In the genomic region with DNA sequence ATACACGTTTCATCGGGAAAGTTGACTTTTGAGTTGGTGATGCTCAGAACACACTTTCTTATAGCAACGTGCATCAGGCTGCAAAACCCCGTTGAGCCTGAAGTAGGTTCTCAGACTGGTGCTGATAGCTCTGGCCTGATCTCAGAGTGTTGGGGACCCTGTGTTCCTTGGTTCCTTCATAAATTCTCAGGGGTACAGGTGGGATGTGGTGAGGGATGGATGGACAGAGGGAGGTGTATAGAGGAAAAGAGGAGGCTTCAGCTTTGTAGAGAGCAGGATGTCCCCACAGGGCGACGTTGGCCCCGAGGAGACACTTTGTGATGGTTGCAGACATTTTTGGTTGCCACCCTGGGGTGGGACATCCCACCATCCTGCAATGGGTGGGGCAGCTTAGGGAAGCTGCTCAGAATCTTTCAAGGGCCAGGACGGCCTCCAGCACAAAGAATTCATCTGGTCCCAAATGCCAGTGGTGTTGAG, we compare ENCODE assay signal across 12 cellular contexts. TPM values are rescaled to one million over a fixed set of nuclear protein-coding genes. Genes with fewer than 3 reads are reported as not detected.
DNase-seq lines count a peak whose midpoint lies in the region; ATAC-seq and TF ChIP-seq lines count a peak whose summit lies in the region.
"Had no signal": no experiment of that assay in that cellular context is flagged by ENCODE, and none has a peak within 500 bp of the region (broad histone marks: within the 10 kb centered on the region; RNA-seq: fewer than 3 reads in every experiment).

No MANE protein-coding gene starts in this region.

- peaks cover 66% of the 10 kb centered on the region for H3K79me2 ChIP-seq in mammary epithelial cell (ENCODE audit: insufficient read depth, low read length)

- in situ Hi-C loops in mammary epithelial cell (cut with MboI; ENCODE audit: low sequenced_read_pairs in 2 of 2) = no loop called here

- H3K9me3 Mint-ChIP-seq in MCF 10A (ENCODE audit: unreplicated experiment) = no peaks in the 10 kb centered on the region
- peaks cover 0 to 2% (median 0%) of the 10 kb centered on the region in 7 donors for H3K9me3 Mint-ChIP-seq in naive B cell

- H3K27ac ChIP-seq in mammary epithelial cell (ENCODE audit: insufficient read depth, low read depth, low read length) (no peak overlapping the region), adipose tissue (ENCODE audit: low read depth, low read length) (peak overlapping the region; percentile 60), upper lobe of right lung (peak overlapping the region; percentile 86)

- BruUV-seq in MCF 10A (replicated peaks; lab: Mats Ljungman, UMichigan) (no TSS peak), mammary epithelial cell (replicated peaks; lab: Mats Ljungman, UMichigan) (no TSS peak)

- H3K4me3 ChIP-seq in mammary epithelial cell (replicated peaks in 1 of 3; ENCODE audit: insufficient read depth in 1 of 3, low read depth in 2 of 3, low read length in 3 of 3) (no peak overlapping the region), upper lobe of right lung (peak overlapping the region; percentile 99)

- H3K4me3 Mint-ChIP-seq in MCF 10A (ENCODE audit: unreplicated experiment) = peak overlapping the region; percentile 94
- peak overlapping the region in 6 of 8 donors; percentile 47 to 93 (median 90) for H3K4me3 Mint-ChIP-seq in naive B cell

- no peak overlapping the region for H3K4me2 ChIP-seq in mammary epithelial cell (ENCODE audit: insufficient read depth, low read depth, low read length)

- CTCF ChIA-PET in MCF 10A (lab: Yijun Ruan, JAX) = no interaction called here
- CTCF ChIA-PET in mammary epithelial cell (lab: Charles Lee; ENCODE audit: low non-redundant PET) = no interaction called here

- H2AFZ ChIP-seq in mammary epithelial cell (ENCODE audit: low read depth, low read length) = no peak overlapping the region

- H3K27me3 Mint-ChIP-seq in MCF 10A (ENCODE audit: insufficient read depth, unreplicated experiment) (no peaks in the 10 kb centered on the region), naive B cell (no peaks in the 10 kb centered on the region)

- H3K4me1 ChIP-seq in mammary epithelial cell (ENCODE audit: insufficient read depth, low read length) (peaks cover 18% of the 10 kb centered on the region), upper lobe of right lung (peaks cover 59% of the 10 kb centered on the region)

- H3K4me1 Mint-ChIP-seq in MCF 10A (ENCODE audit: insufficient read depth, unreplicated experiment) = peaks cover 31% of the 10 kb centered on the region
- peaks cover 46 to 73% (median 67%) of the 10 kb centered on the region in 3 donors for H3K4me1 Mint-ChIP-seq in naive B cell

- no peak for DNase-seq in MCF 10A (ENCODE audit: unreplicated experiment)
- DNase-seq in mammary epithelial cell = no peak
- no peak for DNase-seq in naive B cell
- no peak for DNase-seq in upper lobe of right lung
- no peak for DNase-seq in DMS 273 (lab: John Stamatoyannopoulos, UW; ENCODE audit: unreplicated experiment)
- DNase-seq in activated effector memory CD4-positive, alpha-beta T cell treated with Interleukin-2 at 50 U/mL for 16 hours = no peak
- DNase-seq: NCI-H1048 had no signal

- intact Hi-C loops in MCF 10A (cut with micrococcal nuclease) (loop anchor here (5.0 kb wide), 1 partner anchor 49 kb away; no protein-coding TSS in a partner anchor), mammary epithelial cell (cut with micrococcal nuclease) (no loop called here), upper lobe of right lung (cut with DNase I) (no loop called here)

- no peak for TF ChIP-seq CTCF in MCF 10A (IDR thresholded peaks at IDR 0.05; ENCODE audit: unreplicated experiment)
- TF ChIP-seq CTCF in mammary epithelial cell (conservative IDR thresholded peaks at IDR 0.05 in 1 of 2, IDR thresholded peaks at IDR 0.05 in 1 of 2; ENCODE audit: extremely low read depth in 1 of 2, insufficient read depth in 1 of 2, low read depth in 1 of 2, low read length in 2 of 2) = no peak
- no peak for TF ChIP-seq CTCF in upper lobe of right lung (IDR thresholded peaks at IDR 0.05)

- no peaks in the 10 kb centered on the region for H3K27me3 ChIP-seq in mammary epithelial cell (ENCODE audit: insufficient read depth, low read length)
- no peaks in the 10 kb centered on the region for H3K27me3 ChIP-seq in upper lobe of right lung

- no peak overlapping the region for H3K9ac ChIP-seq in mammary epithelial cell (ENCODE audit: insufficient read depth, low read length)

- no peak for ATAC-seq in naive B cell (ENCODE audit: low read depth in 2 of 2)
- ATAC-seq in upper lobe of right lung = no peak
- no peak for ATAC-seq in HG03139 (IDR thresholded peaks at IDR 0.05; ENCODE audit: unreplicated experiment)
- ATAC-seq: esophagus mucosa, Panc1 had no signal

- H3K36me3 Mint-ChIP-seq in MCF 10A (ENCODE audit: insufficient read depth, unreplicated experiment) (peaks cover 23% of the 10 kb centered on the region), naive B cell (no peaks in the 10 kb centered on the region)

- H4K20me1 ChIP-seq in mammary epithelial cell (ENCODE audit: insufficient read depth, low read length) = no peaks in the 10 kb centered on the region

- H3K9me3 ChIP-seq in mammary epithelial cell (replicated peaks; ENCODE audit: insufficient read depth, low read length) (no peaks in the 10 kb centered on the region), upper lobe of right lung (no peaks in the 10 kb centered on the region)

- 54% methylated on average over 5 of the region's 8 CpGs for WGBS in mammary epithelial cell (ENCODE audit: low coverage, missing lambda C conversion rate)
- 65 to 77% (median 69%) methylated on average over 8 of the region's 8 CpGs for WGBS in adipose tissue, 3 donors

- dilution Hi-C loops in mammary epithelial cell (cut with HindIII; ENCODE audit: low sequenced_read_pairs) = no loop called here

- H3K36me3 ChIP-seq in mammary epithelial cell (ENCODE audit: insufficient read depth, low read length) = no peaks in the 10 kb centered on the region
- no peaks in the 10 kb centered on the region for H3K36me3 ChIP-seq in upper lobe of right lung

- POLR2A ChIA-PET in MCF 10A (lab: Yijun Ruan, JAX) = no interaction called here

- no peak overlapping the region for H3K27ac Mint-ChIP-seq in MCF 10A (ENCODE audit: low read depth, unreplicated experiment)
- peak overlapping the region in 2 of 6 donors; percentile 6 to 76 for H3K27ac Mint-ChIP-seq in naive B cell

RNA-seq across cellular contexts. Expression of gene CD99, which starts 2.5 kb away (rescaled TPM):
- total RNA-seq in MCF 10A (2022) (173 and 176 TPM in 2 replicates), mammary epithelial cell (10 to 100 TPM; 27.0 to 66.4 TPM), upper lobe of right lung (242 TPM)
- polyA plus RNA-seq in mammary epithelial cell (91.6 TPM), adipose tissue (100 to 1,000 TPM; 150 to 408 (median 284) TPM), naive B cell (ENCODE audit: low read depth in 6 of 6) (100 to 1,000 TPM in 4 of 6 donors, 10 to 100 TPM in 2; 85.3 to 132 (median 119) TPM)
- 122 TPM for polyA minus RNA-seq in mammary epithelial cell

RNA-seq across cellular contexts. Expression of gene XG, which starts 58.3 kb away (rescaled TPM):
- not detected in 2 replicates for total RNA-seq in MCF 10A (2022)
- total RNA-seq in mammary epithelial cell = 1 to 10 TPM; 2.2 to 7.2 TPM
- 0.11 TPM for polyA plus RNA-seq in mammary epithelial cell
- polyA minus RNA-seq in mammary epithelial cell = not detected
- 1 to 10 TPM in 1 of 3 donors, under 1 TPM in 2; 0.08 to 1.7 (median 0.28) TPM for polyA plus RNA-seq in adipose tissue
- polyA plus RNA-seq in naive B cell (ENCODE audit: low read depth in 6 of 6) = 1 to 10 TPM in 1 of 6 donors, under 1 TPM in 3, not detected in 2; 0.58 to 2.8 (median 0.66) TPM
- 0.64 TPM for total RNA-seq in upper lobe of right lung
- total RNA-seq: activated CD8-positive, alpha-beta memory T cell treated with anti-CD3 and anti-CD28 coated beads for 36 hours had no signal
